In the genomic region with DNA sequence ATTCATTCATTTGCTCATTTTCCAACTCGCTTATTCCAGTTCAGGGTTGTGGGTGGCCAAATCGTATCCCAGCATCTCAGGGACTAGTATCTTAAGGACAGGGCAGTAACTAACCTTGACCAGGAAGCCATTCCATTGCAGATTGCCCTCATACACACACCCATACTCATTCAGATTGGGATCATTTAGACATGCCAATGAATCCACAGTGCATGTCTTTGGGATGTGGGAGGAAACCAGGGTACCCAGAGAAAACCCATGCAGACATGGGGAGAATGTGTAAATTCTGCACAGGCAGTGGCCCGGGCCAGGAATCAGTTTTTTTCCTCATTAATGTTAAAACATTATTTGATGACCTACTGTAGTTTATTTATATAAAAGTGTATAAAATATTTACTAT, we compare ENCODE assay signal across 28 cellular contexts.
"Had no signal": no experiment of that assay in that cellular context is flagged by ENCODE, and none has a peak within 500 bp of the region (broad histone marks: within the 10 kb centered on the region; RNA-seq: fewer than 3 reads in every experiment).

No MANE protein-coding gene starts in this region.

- H3K27me3 Mint-ChIP-seq: stimulated activated memory B cell treated with anti-CD40 and anti-IgM and Interleukin-4, amounts not matched to agents 10 μg/mL and 1 μg/mL and 100 μg/mL, for 72 hours; stimulated activated naive B cell treated with anti-CD40 and anti-IgM and Interleukin-4, amounts not matched to agents 10 μg/mL and 1 μg/mL and 100 μg/mL, for 72 hours; stimulated activated naive CD8-positive, alpha-beta T cell treated with anti-CD3 and anti-CD28 coated beads, Interleukin-15, amount 100 ng/mL, for 72 hours; stimulated activated naive CD8-positive, alpha-beta T cell treated with anti-CD3 and anti-CD28 coated beads, Interleukin-15, Interleukin-2, amounts not matched to agents 100 ng/mL and 50 ng/mL, for 24 hours; type B pancreatic cell had no signal

- H3K36me3 ChIP-seq: thyroid gland, uterus had no signal

- H3K4me1 Mint-ChIP-seq: stimulated activated effector memory CD8-positive, alpha-beta T cell treated with anti-CD3 and anti-CD28 coated beads, Interleukin-12 subunit alpha, Interleukin-12 subunit beta, amount 100 ng/mL, for 72 hours; stimulated activated memory B cell treated with anti-CD40 and anti-IgM and Interleukin-4, amounts not matched to agents 10 μg/mL and 1 μg/mL and 100 μg/mL, for 72 hours; stimulated activated naive B cell treated with anti-CD40 and anti-IgM and Interleukin-4, amounts not matched to agents 10 μg/mL and 1 μg/mL and 100 μg/mL, for 72 hours; stimulated activated naive CD8-positive, alpha-beta T cell treated with anti-CD3 and anti-CD28 coated beads, Interleukin-15, amount 100 ng/mL, for 72 hours had no signal

- H3K4me1 ChIP-seq: stomach, suprapubic skin, testis, thyroid gland, tibial artery, tibial nerve, transverse colon, upper lobe of left lung, upper lobe of right lung, uterus, vagina had no signal

- H3K9me3 Mint-ChIP-seq: stimulated activated effector memory CD8-positive, alpha-beta T cell treated with anti-CD3 and anti-CD28 coated beads, Interleukin-12 subunit alpha, Interleukin-12 subunit beta, amount 100 ng/mL, for 72 hours; stimulated activated memory B cell treated with anti-CD40 and anti-IgM and Interleukin-4, amounts not matched to agents 10 μg/mL and 1 μg/mL and 100 μg/mL, for 72 hours; stimulated activated naive B cell treated with anti-CD40 and anti-IgM and Interleukin-4, amounts not matched to agents 10 μg/mL and 1 μg/mL and 100 μg/mL, for 72 hours; stimulated activated naive CD8-positive, alpha-beta T cell treated with anti-CD3 and anti-CD28 coated beads, Interleukin-15, amount 100 ng/mL, for 72 hours; stimulated activated naive CD8-positive, alpha-beta T cell treated with anti-CD3 and anti-CD28 coated beads, Interleukin-15, Interleukin-2, amounts not matched to agents 100 ng/mL and 50 ng/mL, for 24 hours; type B pancreatic cell had no signal

- DNase-seq: stimulated activated CD4-positive, alpha-beta T cell treated with anti-CD3 and anti-CD28 coated beads, Interleukin-2, amount 100 ng/mL, for 48 hours; stimulated activated CD4-positive, alpha-beta T cell treated with anti-CD3 and anti-CD28 coated beads, Interleukin-4, amount 100 ng/mL, for 1 hour; stimulated activated CD4-positive, alpha-beta T cell treated with anti-CD3 and anti-CD28 coated beads, Interleukin-4, amount 100 ng/mL, for 24 hours; stimulated activated CD4-positive, alpha-beta T cell treated with anti-CD3 and anti-CD28 coated beads, Interleukin-4, amount 100 ng/mL, for 4 hours; stimulated activated CD8-positive, alpha-beta memory T cell treated with anti-CD3 and anti-CD28 coated beads, Interleukin-4, amount 100 ng/mL, for 48 hours; stimulated activated naive B cell treated with anti-CD40 and anti-IgM and Interleukin-4, amounts not matched to agents 10 μg/mL and 1 μg/mL and 100 μg/mL, for 72 hours; stimulated activated naive CD4-positive, alpha-beta T cell; stimulated activated naive CD4-positive, alpha-beta T cell treated with Interleukin-2 at 50 U/mL for 16 hours; stimulated activated naive CD8-positive, alpha-beta T cell treated with anti-CD3 and anti-CD28 coated beads, Interleukin-15, amount 100 ng/mL, for 72 hours; stimulated activated naive CD8-positive, alpha-beta T cell treated with anti-CD3 and anti-CD28 coated beads, Interleukin-15, Interleukin-2, amounts not matched to agents 100 U/mL and 50 U/mL, for 24 hours; stomach; substantia nigra; testis; thyroid gland; tibial artery; transverse colon; upper lobe of left lung; upper lobe of right lung; uterus had no signal

- H3K9me3 ChIP-seq: stomach, suprapubic skin, testis, thoracic aorta, thyroid gland, tibial artery, tibial nerve, transverse colon, upper lobe of left lung, upper lobe of right lung, uterus, vagina had no signal

- H3K27ac ChIP-seq: stomach, suprapubic skin, testis, thoracic aorta, thyroid gland, tibial artery, tibial nerve, transverse colon, upper lobe of left lung, upper lobe of right lung, uterus, vagina had no signal

- H3K4me3 Mint-ChIP-seq: stimulated activated effector memory CD8-positive, alpha-beta T cell treated with anti-CD3 and anti-CD28 coated beads, Interleukin-12 subunit alpha, Interleukin-12 subunit beta, amount 100 ng/mL, for 72 hours; stimulated activated memory B cell treated with anti-CD40 and anti-IgM and Interleukin-4, amounts not matched to agents 10 μg/mL and 1 μg/mL and 100 μg/mL, for 72 hours; stimulated activated naive B cell treated with anti-CD40 and anti-IgM and Interleukin-4, amounts not matched to agents 10 μg/mL and 1 μg/mL and 100 μg/mL, for 72 hours; stimulated activated naive CD8-positive, alpha-beta T cell treated with anti-CD3 and anti-CD28 coated beads, Interleukin-15, amount 100 ng/mL, for 72 hours; stimulated activated naive CD8-positive, alpha-beta T cell treated with anti-CD3 and anti-CD28 coated beads, Interleukin-15, Interleukin-2, amounts not matched to agents 100 ng/mL and 50 ng/mL, for 24 hours; type B pancreatic cell had no signal

- H3K27ac Mint-ChIP-seq: stimulated activated effector memory CD8-positive, alpha-beta T cell treated with anti-CD3 and anti-CD28 coated beads, Interleukin-12 subunit alpha, Interleukin-12 subunit beta, amount 100 ng/mL, for 72 hours; stimulated activated memory B cell treated with anti-CD40 and anti-IgM and Interleukin-4, amounts not matched to agents 10 μg/mL and 1 μg/mL and 100 μg/mL, for 72 hours; stimulated activated naive B cell treated with anti-CD40 and anti-IgM and Interleukin-4, amounts not matched to agents 10 μg/mL and 1 μg/mL and 100 μg/mL, for 72 hours; stimulated activated naive CD8-positive, alpha-beta T cell treated with anti-CD3 and anti-CD28 coated beads, Interleukin-15, Interleukin-2, amounts not matched to agents 100 ng/mL and 50 ng/mL, for 24 hours; type B pancreatic cell had no signal

- ATAC-seq: stimulated activated effector memory CD8-positive, alpha-beta T cell treated with anti-CD3 and anti-CD28 coated beads, Interleukin-12 subunit alpha, Interleukin-12 subunit beta, amount 100 ng/mL, for 72 hours; stimulated activated memory B cell treated with anti-CD40 and anti-IgM and Interleukin-4, amounts not matched to agents 10 μg/mL and 1 μg/mL and 100 μg/mL, for 72 hours; stimulated activated naive B cell treated with anti-CD40 and anti-IgM and Interleukin-4, amounts not matched to agents 10 μg/mL and 1 μg/mL and 100 μg/mL, for 72 hours; stimulated activated naive CD8-positive, alpha-beta T cell treated with anti-CD3 and anti-CD28 coated beads, Interleukin-15, amount 100 ng/mL, for 72 hours; stimulated activated naive CD8-positive, alpha-beta T cell treated with anti-CD3 and anti-CD28 coated beads, Interleukin-15, Interleukin-2, amounts not matched to agents 100 U/mL and 50 U/mL, for 24 hours; upper lobe of right lung had no signal

- H3K4me3 ChIP-seq: stomach, suprapubic skin, testis, thoracic aorta, thyroid gland, tibial artery, tibial nerve, transverse colon, upper lobe of left lung, upper lobe of right lung, uterus, vagina had no signal

- FAIRE-seq: urothelium cell line had no signal

- H3K27me3 ChIP-seq: stomach, suprapubic skin, testis, thyroid gland, tibial artery, tibial nerve, transverse colon, upper lobe of left lung, upper lobe of right lung, uterus, vagina had no signal
